ENCODE assay signal across 9 cellular contexts in genomic region chr1:23370744-23371710, GRCh38. TPM values are rescaled to one million over a fixed set of nuclear protein-coding genes. Genes with fewer than 3 reads are reported as not detected.
DNase-seq lines count a peak whose midpoint lies in the region; ATAC-seq and TF ChIP-seq lines count a peak whose summit lies in the region.
"Had no signal": no experiment of that assay in that cellular context is flagged by ENCODE, and none has a peak within 500 bp of the region (broad histone marks: within the 10 kb centered on the region; RNA-seq: fewer than 3 reads in every experiment).

No MANE protein-coding gene starts in this region.

- peaks cover 26% of the 10 kb centered on the region for H3K4me1 Mint-ChIP-seq in activated B cell treated with CpG ODN at 0.5 μM for 24 hours
- peaks cover 36% of the 10 kb centered on the region for H3K4me1 Mint-ChIP-seq in activated CD4-positive, alpha-beta T cell treated with anti-CD3 and anti-CD28 coated beads, Interleukin-2, amount 10 ng/mL, durations not matched to agents 7 days and 5 days

- H3K9me3 Mint-ChIP-seq in activated B cell treated with CpG ODN at 0.5 μM for 24 hours = no peaks in the 10 kb centered on the region
- peaks cover 5% of the 10 kb centered on the region for H3K9me3 Mint-ChIP-seq in activated CD4-positive, alpha-beta T cell treated with anti-CD3 and anti-CD28 coated beads, Interleukin-2, amount 10 ng/mL, durations not matched to agents 7 days and 5 days

- H3K27ac ChIP-seq in HUES6 (ENCODE audit: low read depth, low read length) = no peak overlapping the region; the same call in 1 of the 2 replicates
- H3K27ac ChIP-seq in stomach = peak overlapping the region; percentile 57 to 98 (median 97)
- H3K27ac ChIP-seq in effector memory CD4-positive, alpha-beta T cell (ENCODE audit: insufficient read depth, low read length, poor library complexity, severe bottlenecking) = no peak overlapping the region

- no peak for TF ChIP-seq EP300 in stomach (IDR thresholded peaks at IDR 0.05)

- H3K36me3 Mint-ChIP-seq in activated B cell treated with CpG ODN at 0.5 μM for 24 hours (ENCODE audit: low read depth) = peaks cover 15% of the 10 kb centered on the region
- peaks cover 20% of the 10 kb centered on the region for H3K36me3 Mint-ChIP-seq in activated CD4-positive, alpha-beta T cell treated with anti-CD3 and anti-CD28 coated beads, Interleukin-2, amount 10 ng/mL, durations not matched to agents 7 days and 5 days (ENCODE audit: low read depth)

- peak overlapping the region; percentile 15 for H3K4me3 Mint-ChIP-seq in activated B cell treated with CpG ODN at 0.5 μM for 24 hours
- no peak overlapping the region for H3K4me3 Mint-ChIP-seq in activated CD4-positive, alpha-beta T cell treated with anti-CD3 and anti-CD28 coated beads, Interleukin-2, amount 10 ng/mL, durations not matched to agents 7 days and 5 days

- TF ChIP-seq POLR2A in stomach (IDR thresholded peaks at IDR 0.05) = no peak

- CTCF ChIA-PET in activated B cell treated with CpG ODN at 0.5 μM for 24 hours (lab: Charles Lee) = no interaction called here
- CTCF ChIA-PET in activated CD4-positive, alpha-beta T cell treated with anti-CD3 and anti-CD28 coated beads, Interleukin-2, amount 10 ng/mL, durations not matched to agents 7 days and 5 days (lab: Charles Lee) = interaction anchor here (0.6 to 1.0 kb wide), 2 partner anchors 11 to 72 kb away, joined by 3 read pairs; no protein-coding TSS in a partner anchor

- peak overlapping the region; percentile 39 for H3K9ac ChIP-seq in HUES6 (ENCODE audit: low read length)

- H3K4me1 ChIP-seq in HUES6 (ENCODE audit: control insufficient read depth, insufficient read depth, low read length) = peaks cover 59% of the 10 kb centered on the region
- peaks cover 38 to 51% (median 45%) of the 10 kb centered on the region in 4 donors for H3K4me1 ChIP-seq in stomach
- H3K4me1 ChIP-seq in effector memory CD4-positive, alpha-beta T cell (ENCODE audit: control insufficient read depth, insufficient read depth, low read length, poor library complexity, severe bottlenecking) = peaks cover 10% of the 10 kb centered on the region

- intact Hi-C loops in activated B cell treated with CpG ODN at 0.5 μM for 24 hours (cut with micrococcal nuclease) (no loop called here), stomach (cut with DNase I; ENCODE audit: low total_unique reads) (no loop called here)

- TF ChIP-seq CTCF in activated B cell treated with CpG ODN at 0.5 μM for 24 hours (IDR thresholded peaks at IDR 0.05) (no peak), stomach (IDR thresholded peaks at IDR 0.05) (no peak)

- WGBS in stomach, 5 donors = 21 to 32% (median 27%) methylated on average over 14 of the region's 14 CpGs

- DNase-seq in activated B cell treated with CpG ODN at 0.5 μM for 24 hours (no peak), stomach (no peak)
- no peak for DNase-seq in effector memory CD4-positive, alpha-beta T cell
- no peak for DNase-seq in activated CD4-positive, alpha-beta T cell treated with anti-CD3 and anti-CD28 coated beads, Interleukin-2, amount 10 ng/mL, durations not matched to agents 7 days and 5 days
- DNase-seq: stimulated activated CD4-positive, alpha-beta T cell treated with anti-CD3 and anti-CD28 coated beads, Interleukin-12 subunit alpha, Interleukin-12 subunit beta, amount 100 ng/mL, for 4 hours had no signal

- H3K9me3 ChIP-seq in HUES6 (ENCODE audit: control insufficient read depth, insufficient read depth, low read depth, low read length) = peaks cover 6% of the 10 kb centered on the region; the same call in 1 of the 2 replicates
- no peaks in the 10 kb centered on the region for H3K9me3 ChIP-seq in iPS-18c (ENCODE audit: control insufficient read depth, insufficient read depth, low read length)
- no peaks in the 10 kb centered on the region for H3K9me3 ChIP-seq in stomach
- H3K9me3 ChIP-seq in effector memory CD4-positive, alpha-beta T cell (ENCODE audit: control insufficient read depth, low read length) = no peaks in the 10 kb centered on the region

- peak overlapping the region; percentile 90 for H3K4me3 ChIP-seq in HUES6 (ENCODE audit: low read depth, low read length)
- H3K4me3 ChIP-seq in iPS-18c (ENCODE audit: insufficient read depth, low read depth, low read length) = 0 out of 2 replicates have a peak overlapping the region, but pooled peaks have one; percentile 4
- H3K4me3 ChIP-seq in stomach = peak overlapping the region in 2 of 4 donors; percentile 66 to 77
- H3K4me3 ChIP-seq in effector memory CD4-positive, alpha-beta T cell (ENCODE audit: insufficient read depth, low read depth, low read length, poor library complexity, severe bottlenecking) = no peak overlapping the region

- H3K27ac Mint-ChIP-seq in activated B cell treated with CpG ODN at 0.5 μM for 24 hours = no peak overlapping the region
- no peak overlapping the region for H3K27ac Mint-ChIP-seq in activated CD4-positive, alpha-beta T cell treated with anti-CD3 and anti-CD28 coated beads, Interleukin-2, amount 10 ng/mL, durations not matched to agents 7 days and 5 days

- H3K27me3 Mint-ChIP-seq in activated B cell treated with CpG ODN at 0.5 μM for 24 hours = no peaks in the 10 kb centered on the region
- H3K27me3 Mint-ChIP-seq in activated CD4-positive, alpha-beta T cell treated with anti-CD3 and anti-CD28 coated beads, Interleukin-2, amount 10 ng/mL, durations not matched to agents 7 days and 5 days = no peaks in the 10 kb centered on the region

- no peaks in the 10 kb centered on the region for H3K36me3 ChIP-seq in HUES6 (ENCODE audit: control insufficient read depth, insufficient read depth, low read length)
- H3K36me3 ChIP-seq in stomach = peaks cover 0 to 11% (median 6%) of the 10 kb centered on the region in 4 donors
- no peaks in the 10 kb centered on the region for H3K36me3 ChIP-seq in effector memory CD4-positive, alpha-beta T cell (ENCODE audit: control insufficient read depth, insufficient read depth, low read length)

- POLR2A ChIA-PET in activated B cell treated with CpG ODN at 0.5 μM for 24 hours (lab: Charles Lee) = interaction anchor here (7.4 kb wide), 1 partner anchor 26 kb away, joined by 136 read pairs; the partner anchor contains the start of gene HNRNPR
- POLR2A ChIA-PET in activated CD4-positive, alpha-beta T cell treated with anti-CD3 and anti-CD28 coated beads, Interleukin-2, amount 10 ng/mL, durations not matched to agents 7 days and 5 days (lab: Charles Lee) = no interaction called here

- H3K27me3 ChIP-seq in HUES6 (ENCODE audit: control insufficient read depth, insufficient read depth, low read length) (peaks cover 91% of the 10 kb centered on the region), stomach (no peaks in the 10 kb centered on the region)
- no peaks in the 10 kb centered on the region for H3K27me3 ChIP-seq in effector memory CD4-positive, alpha-beta T cell (replicated peaks; ENCODE audit: control insufficient read depth, insufficient read depth, low read length, poor library complexity, severe bottlenecking)

- ATAC-seq in activated B cell treated with CpG ODN at 0.5 μM for 24 hours (ENCODE audit: low read depth) (no peak), GM18873 (IDR thresholded peaks at IDR 0.05; ENCODE audit: low FRiP score, unreplicated experiment) (no peak), GM21786 (IDR thresholded peaks at IDR 0.05; ENCODE audit: unreplicated experiment) (no peak)

RNA-seq across cellular contexts. Expression of gene ZNF436, which starts 1.4 kb away (rescaled TPM):
- total RNA-seq in activated B cell treated with CpG ODN at 0.5 μM for 24 hours (5.1 and 5.6 TPM in 2 replicates), stomach (10 to 100 TPM in 3 of 5 donors, 1 to 10 TPM in 2; 7.0 to 29.9 (median 17.1) TPM)
- 10 to 100 TPM in 1 of 3 donors, 1 to 10 TPM in 2; 3.1 to 11.4 (median 6.6) TPM for polyA plus RNA-seq in stomach
- total RNA-seq in activated CD4-positive, alpha-beta T cell treated with anti-CD3 and anti-CD28 coated beads, Interleukin-2, amount 10 ng/mL, durations not matched to agents 7 days and 5 days = 1 to 10 TPM; 6.7 to 8.1 TPM

RNA-seq across cellular contexts. Expression of gene HNRNPR, which starts 26.9 kb away (rescaled TPM):
- total RNA-seq in activated B cell treated with CpG ODN at 0.5 μM for 24 hours (171 and 172 TPM in 2 replicates), stomach (100 to 1,000 TPM in 1 of 5 donors, 10 to 100 TPM in 4; 27.8 to 182 (median 41.5) TPM)
- 10 to 100 TPM; 54.9 to 77.0 (median 58.8) TPM for polyA plus RNA-seq in stomach
- total RNA-seq in activated CD4-positive, alpha-beta T cell treated with anti-CD3 and anti-CD28 coated beads, Interleukin-2, amount 10 ng/mL, durations not matched to agents 7 days and 5 days = 100 to 1,000 TPM; 216 to 221 TPM

RNA-seq across cellular contexts. Expression of gene TCEA3, which starts 53.5 kb away (rescaled TPM):
- total RNA-seq in activated B cell treated with CpG ODN at 0.5 μM for 24 hours (not detected in 2 replicates), stomach (100 to 1,000 TPM in 2 of 5 donors, 10 to 100 TPM in 3; 44.9 to 155 (median 91.1) TPM)
- polyA plus RNA-seq in stomach = 100 to 1,000 TPM in 1 of 3 donors, 10 to 100 TPM in 2; 44.1 to 133 (median 75.6) TPM
- 10 to 100 TPM; 18.3 to 19.5 TPM for total RNA-seq in activated CD4-positive, alpha-beta T cell treated with anti-CD3 and anti-CD28 coated beads, Interleukin-2, amount 10 ng/mL, durations not matched to agents 7 days and 5 days

Comparison
In these comparisons a context has a peak if more than half of its experiments do, and no peak if none do; other contexts are left out.
1. H3K27ac ChIP-seq: peak in stomach (5 of 5); none in HUES6 (single experiment) and effector memory CD4-positive, alpha-beta T cell (single experiment).
2. RNA of gene TCEA3, which starts 53.5 kb away (total RNA-seq): 44.9 to 155 TPM in stomach and 18.3 to 19.5 TPM in activated CD4-positive, alpha-beta T cell treated with anti-CD3 and anti-CD28 coated beads, Interleukin-2, amount 10 ng/mL, durations not matched to agents 7 days and 5 days; not detected in activated B cell treated with CpG ODN at 0.5 μM for 24 hours; every median in the first group is over 10 times any median in the second.